In the genomic region with DNA sequence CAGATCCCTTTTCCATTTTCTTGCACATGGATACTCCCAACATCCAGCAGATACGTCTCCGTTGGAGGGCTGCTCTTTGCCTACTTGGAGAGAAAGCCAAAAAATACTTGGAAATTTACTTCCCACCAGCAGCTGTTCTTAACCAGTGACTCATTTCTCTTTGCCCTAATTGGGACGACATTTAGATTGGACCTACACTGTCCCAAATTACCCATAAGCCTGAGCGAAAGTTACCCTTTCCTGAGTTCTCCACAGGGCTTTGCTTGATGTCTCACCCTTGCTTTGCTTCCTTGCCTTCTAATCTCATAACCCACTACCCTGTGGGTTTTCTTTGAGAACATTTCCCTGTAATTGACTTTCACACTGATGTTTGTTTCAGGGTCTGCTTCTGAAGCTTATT, we compare ENCODE assay signal across 15 cellular contexts. TPM values are rescaled to one million over a fixed set of nuclear protein-coding genes. Genes with fewer than 3 reads are reported as not detected.
DNase-seq lines count a peak whose midpoint lies in the region; ATAC-seq and TF ChIP-seq lines count a peak whose summit lies in the region.
"Had no signal": no experiment of that assay in that cellular context is flagged by ENCODE, and none has a peak within 500 bp of the region (broad histone marks: within the 10 kb centered on the region; RNA-seq: fewer than 3 reads in every experiment).

No MANE protein-coding gene starts in this region.

- H3K27ac ChIP-seq in right atrium auricular region (no peak overlapping the region), colonic mucosa (no peak overlapping the region)
- H3K27ac ChIP-seq: testis had no signal

- H3K9me3 ChIP-seq in right atrium auricular region = no peaks in the 10 kb centered on the region
- H3K9me3 ChIP-seq in colonic mucosa = no peaks in the 10 kb centered on the region
- H3K9me3 ChIP-seq: testis had no signal

- H3K27me3 Mint-ChIP-seq in activated T-helper 17 cell treated with anti-CD3 and anti-CD28 coated beads, Interleukin-2, amount 50 U/mL, for 72 hours = no peaks in the 10 kb centered on the region

- TF ChIP-seq CTCF in right atrium auricular region (IDR thresholded peaks at IDR 0.05) (no peak), colonic mucosa (IDR thresholded peaks at IDR 0.05) (no peak)

- H3K36me3 ChIP-seq in right atrium auricular region = no peaks in the 10 kb centered on the region
- no peaks in the 10 kb centered on the region for H3K36me3 ChIP-seq in colonic mucosa

- no peak overlapping the region for H3K4me3 ChIP-seq in right atrium auricular region
- no peak overlapping the region for H3K4me3 ChIP-seq in colonic mucosa
- H3K4me3 ChIP-seq: testis had no signal

- H3K27me3 ChIP-seq in right atrium auricular region (no peaks in the 10 kb centered on the region), colonic mucosa (no peaks in the 10 kb centered on the region)
- H3K27me3 ChIP-seq: testis had no signal

- H3K9ac ChIP-seq in colonic mucosa (ENCODE audit: low read depth in 2 of 2, low read length in 2 of 2) = no peak overlapping the region

- ATAC-seq in Right ventricle myocardium inferior (peak; percentile 50), left cardiac atrium (peak; percentile 74 to 80), GM19395 (IDR thresholded peaks at IDR 0.05; ENCODE audit: unreplicated experiment) (no peak), HG03571 (IDR thresholded peaks at IDR 0.05; ENCODE audit: unreplicated experiment) (no peak)
- ATAC-seq in activated T-helper 17 cell treated with anti-CD3 and anti-CD28 coated beads, Interleukin-2, amount 50 U/mL, for 72 hours (replicated peaks) = no peak

- no peak for DNase-seq in Right ventricle myocardium inferior (ENCODE audit: missing footprints)
- DNase-seq in right atrium auricular region (ENCODE audit: low spot score) = no peak
- no peak for DNase-seq in left cardiac atrium
- DNase-seq in stromal cell of bone marrow (ENCODE audit: low read depth) = peak; percentile 15
- DNase-seq in colonic mucosa = no peak
- DNase-seq: aorta, GOT3, immature natural killer cell, nephron progenitor cell, SHP77 treated with DMSO at 0.1 percent for 48 hours, T-helper 9 cell, testis had no signal

- peaks cover 16% of the 10 kb centered on the region for H3K4me1 Mint-ChIP-seq in activated T-helper 17 cell treated with anti-CD3 and anti-CD28 coated beads, Interleukin-2, amount 50 U/mL, for 72 hours

- intact Hi-C loops in Right ventricle myocardium inferior (cut with DNase I) = no loop called here
- intact Hi-C loops in left cardiac atrium (cut with DNase I) = no loop called here
- intact Hi-C loops in colonic mucosa (cut with DNase I) = no loop called here

- no peaks in the 10 kb centered on the region for H3K9me3 Mint-ChIP-seq in activated T-helper 17 cell treated with anti-CD3 and anti-CD28 coated beads, Interleukin-2, amount 50 U/mL, for 72 hours
- H3K9me3 Mint-ChIP-seq: immature natural killer cell, nephron progenitor cell had no signal

- H3K4me1 ChIP-seq in right atrium auricular region = peaks cover 0 to 6% of the 10 kb centered on the region in 2 donors
- H3K4me1 ChIP-seq in colonic mucosa = no peaks in the 10 kb centered on the region

- H3K36me3 Mint-ChIP-seq in activated T-helper 17 cell treated with anti-CD3 and anti-CD28 coated beads, Interleukin-2, amount 50 U/mL, for 72 hours (ENCODE audit: low read depth) = peaks cover 31% of the 10 kb centered on the region

- H3K27ac Mint-ChIP-seq in activated T-helper 17 cell treated with anti-CD3 and anti-CD28 coated beads, Interleukin-2, amount 50 U/mL, for 72 hours = peak overlapping the region; percentile 32
- H3K27ac Mint-ChIP-seq: nephron progenitor cell had no signal

- no peak overlapping the region for H3K4me3 Mint-ChIP-seq in activated T-helper 17 cell treated with anti-CD3 and anti-CD28 coated beads, Interleukin-2, amount 50 U/mL, for 72 hours
- H3K4me3 Mint-ChIP-seq: immature natural killer cell, nephron progenitor cell had no signal

RNA-seq across cellular contexts. Expression of a gene that starts 48.1 kb away (rescaled TPM):
- total RNA-seq in Right ventricle myocardium inferior (21.9 TPM), right atrium auricular region (10 to 100 TPM; 24.7 to 26.3 TPM), left cardiac atrium (10 to 100 TPM; 21.9 to 23.8 TPM), colonic mucosa (10 to 100 TPM in 1 of 2 donors, 1 to 10 TPM in 1; 8.9 to 21.5 TPM)
- 10 to 100 TPM; 19.8 to 42.0 TPM for total RNA-seq in activated T-helper 17 cell treated with anti-CD3 and anti-CD28 coated beads, Interleukin-2, amount 50 U/mL, for 72 hours

RNA-seq across cellular contexts. Expression of a gene that starts 51.1 kb away (rescaled TPM):
- 470 TPM for total RNA-seq in Right ventricle myocardium inferior
- total RNA-seq in right atrium auricular region = 100 to 1,000 TPM; 278 to 454 TPM
- 100 to 1,000 TPM; 211 to 254 TPM for total RNA-seq in activated T-helper 17 cell treated with anti-CD3 and anti-CD28 coated beads, Interleukin-2, amount 50 U/mL, for 72 hours
- 100 to 1,000 TPM; 313 to 428 TPM for total RNA-seq in left cardiac atrium
- 100 to 1,000 TPM; 314 to 430 TPM for total RNA-seq in colonic mucosa

Comparison
In these comparisons a context has a peak if more than half of its experiments do, and no peak if none do; other contexts are left out.
1. ATAC-seq: peak in Right ventricle myocardium inferior (single experiment) and left cardiac atrium (2 of 2); none in activated T-helper 17 cell treated with anti-CD3 and anti-CD28 coated beads, Interleukin-2, amount 50 U/mL, for 72 hours (single experiment), GM19395 (single experiment) and HG03571 (single experiment).